Comparison of ENCODE assay signal across 1 cellular context in genomic region chr2:212532585-212532984, GRCh38.
TF ChIP-seq lines count a peak whose summit lies in the region.

No MANE protein-coding gene starts in this region.

TF ChIP-seq in H1, 55 proteins besides CTCF, POLR2A, EP300 and RAD21:
- TF ChIP-seq SIX5 (IDR thresholded peaks at IDR 0.05; ENCODE audit: low read depth, low read length) (no peak), RBBP5 (IDR thresholded peaks at IDR 0.05; ENCODE audit: borderline replicate concordance, low read depth, low read length) (no peak), RFX5 (IDR thresholded peaks at IDR 0.05; ENCODE audit: borderline replicate concordance, low read depth, low read length) (no peak), NANOG (IDR thresholded peaks at IDR 0.05; ENCODE audit: insufficient read depth, low read depth, low read length, poor library complexity, severe bottlenecking) (no peak), ASH2L (IDR thresholded peaks at IDR 0.05; ENCODE audit: low read length) (no peak), SRF (IDR thresholded peaks at IDR 0.05; ENCODE audit: low read depth, low read length) (no peak), GABPA (IDR thresholded peaks at IDR 0.05; ENCODE audit: borderline replicate concordance, insufficient read depth, low read length) (no peak), ATF2 (IDR thresholded peaks at IDR 0.05; ENCODE audit: low read length) (no peak), USF2 (IDR thresholded peaks at IDR 0.05; ENCODE audit: low read length) (no peak), BCL11A (IDR thresholded peaks at IDR 0.05; ENCODE audit: low read depth in 2 of 2, low read length in 2 of 2) (no peak), PHF8 (conservative IDR thresholded peaks at IDR 0.05; ENCODE audit: low read depth, low read length) (no peak)
